9 cellular contexts compared by ENCODE assay signal in the genomic region with DNA sequence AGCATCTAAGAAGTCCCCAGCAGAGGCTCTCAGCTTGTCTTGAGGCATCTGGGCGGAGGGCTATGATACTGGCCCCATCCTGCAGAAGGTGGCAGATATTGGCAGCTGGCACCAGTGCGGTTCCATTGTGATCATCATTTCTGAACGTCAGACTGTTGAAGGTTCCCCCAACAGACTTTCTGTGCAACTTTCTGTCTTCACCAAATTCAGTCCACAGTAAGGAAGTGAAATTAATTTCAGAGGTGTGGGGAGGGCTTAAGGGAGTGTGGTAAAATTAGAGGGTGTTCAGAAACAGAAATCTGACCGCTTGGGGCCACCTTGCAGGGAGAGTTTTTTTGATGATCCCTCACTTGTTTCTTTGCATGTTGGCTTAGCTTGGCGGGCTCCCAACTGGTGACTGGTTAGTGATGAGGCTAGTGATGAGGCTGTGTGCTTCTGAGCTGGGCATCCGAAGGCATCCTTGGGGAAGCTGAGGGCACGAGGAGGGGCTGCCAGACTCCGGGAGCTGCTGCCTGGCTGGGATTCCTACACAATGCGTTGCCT. TPM values are rescaled to one million over a fixed set of nuclear protein-coding genes. Genes with fewer than 3 reads are reported as not detected.
DNase-seq lines count a peak whose midpoint lies in the region; ATAC-seq, FAIRE-seq and TF ChIP-seq lines count a peak whose summit lies in the region.
"Had no signal": no experiment of that assay in that cellular context is flagged by ENCODE, and none has a peak within 500 bp of the region (broad histone marks: within the 10 kb centered on the region; RNA-seq: fewer than 3 reads in every experiment).

A gene with protein sequence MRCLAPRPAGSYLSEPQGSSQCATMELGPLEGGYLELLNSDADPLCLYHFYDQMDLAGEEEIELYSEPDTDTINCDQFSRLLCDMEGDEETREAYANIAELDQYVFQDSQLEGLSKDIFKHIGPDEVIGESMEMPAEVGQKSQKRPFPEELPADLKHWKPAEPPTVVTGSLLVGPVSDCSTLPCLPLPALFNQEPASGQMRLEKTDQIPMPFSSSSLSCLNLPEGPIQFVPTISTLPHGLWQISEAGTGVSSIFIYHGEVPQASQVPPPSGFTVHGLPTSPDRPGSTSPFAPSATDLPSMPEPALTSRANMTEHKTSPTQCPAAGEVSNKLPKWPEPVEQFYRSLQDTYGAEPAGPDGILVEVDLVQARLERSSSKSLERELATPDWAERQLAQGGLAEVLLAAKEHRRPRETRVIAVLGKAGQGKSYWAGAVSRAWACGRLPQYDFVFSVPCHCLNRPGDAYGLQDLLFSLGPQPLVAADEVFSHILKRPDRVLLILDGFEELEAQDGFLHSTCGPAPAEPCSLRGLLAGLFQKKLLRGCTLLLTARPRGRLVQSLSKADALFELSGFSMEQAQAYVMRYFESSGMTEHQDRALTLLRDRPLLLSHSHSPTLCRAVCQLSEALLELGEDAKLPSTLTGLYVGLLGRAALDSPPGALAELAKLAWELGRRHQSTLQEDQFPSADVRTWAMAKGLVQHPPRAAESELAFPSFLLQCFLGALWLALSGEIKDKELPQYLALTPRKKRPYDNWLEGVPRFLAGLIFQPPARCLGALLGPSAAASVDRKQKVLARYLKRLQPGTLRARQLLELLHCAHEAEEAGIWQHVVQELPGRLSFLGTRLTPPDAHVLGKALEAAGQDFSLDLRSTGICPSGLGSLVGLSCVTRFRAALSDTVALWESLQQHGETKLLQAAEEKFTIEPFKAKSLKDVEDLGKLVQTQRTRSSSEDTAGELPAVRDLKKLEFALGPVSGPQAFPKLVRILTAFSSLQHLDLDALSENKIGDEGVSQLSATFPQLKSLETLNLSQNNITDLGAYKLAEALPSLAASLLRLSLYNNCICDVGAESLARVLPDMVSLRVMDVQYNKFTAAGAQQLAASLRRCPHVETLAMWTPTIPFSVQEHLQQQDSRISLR (plus strand): TSS at position 404 of the 543 bp plus-strand sequence. CDS start 129 bp downstream, at position 533.

- intact Hi-C loops in kidney (cut with DNase I) = no loop called here

- no peaks in the 10 kb centered on the region for H3K9me3 ChIP-seq in kidney (ENCODE audit: control insufficient read depth in 1 of 2, low read length in 2 of 2)

- H3K4me1 Mint-ChIP-seq in stimulated activated naive B cell treated with anti-CD40 and anti-IgM and Interleukin-4, amounts not matched to agents 10 μg/mL and 1 μg/mL and 100 μg/mL, for 72 hours = peaks cover 47 to 87% of the 10 kb centered on the region in 2 donors

- no peaks in the 10 kb centered on the region for H3K27me3 Mint-ChIP-seq in stimulated activated naive B cell treated with anti-CD40 and anti-IgM and Interleukin-4, amounts not matched to agents 10 μg/mL and 1 μg/mL and 100 μg/mL, for 72 hours

- TF ChIP-seq POLR2A in GM19099 (IDR thresholded peaks at IDR 0.05; ENCODE audit: extremely low read depth, insufficient read length, low read depth) = peak; percentile 82

- H3K27ac ChIP-seq in kidney (ENCODE audit: low read depth in 2 of 2, low read length in 2 of 2) = peak within 1 kb of the TSS; percentile 36 to 45

- peaks cover 4 to 23% of the 10 kb centered on the region in 2 donors for H3K4me1 ChIP-seq in kidney (ENCODE audit: control insufficient read depth in 1 of 2, insufficient read depth in 1 of 2, low read depth in 1 of 2, low read length in 2 of 2)

- H3K4me3 Mint-ChIP-seq in stimulated activated naive B cell treated with anti-CD40 and anti-IgM and Interleukin-4, amounts not matched to agents 10 μg/mL and 1 μg/mL and 100 μg/mL, for 72 hours = peak within 1 kb of the TSS; percentile 91 to 100

- ATAC-seq in HG03108 (IDR thresholded peaks at IDR 0.05; ENCODE audit: unreplicated experiment) = peak; percentile 50
- peak; percentile 69 to 76 for ATAC-seq in stimulated activated naive B cell treated with anti-CD40 and anti-IgM and Interleukin-4, amounts not matched to agents 10 μg/mL and 1 μg/mL and 100 μg/mL, for 72 hours (replicated peaks)

- H3K27ac Mint-ChIP-seq in stimulated activated naive B cell treated with anti-CD40 and anti-IgM and Interleukin-4, amounts not matched to agents 10 μg/mL and 1 μg/mL and 100 μg/mL, for 72 hours = peak within 1 kb of the TSS; percentile 99

- no peak for TF ChIP-seq CTCF in kidney (IDR thresholded peaks at IDR 0.05; ENCODE audit: borderline replicate concordance, extremely low read depth, insufficient read depth)

- H3K36me3 Mint-ChIP-seq in stimulated activated naive B cell treated with anti-CD40 and anti-IgM and Interleukin-4, amounts not matched to agents 10 μg/mL and 1 μg/mL and 100 μg/mL, for 72 hours = peaks cover 41 to 49% of the 10 kb centered on the region in 2 donors

- H3K4me3 ChIP-seq in kidney (ENCODE audit: low read length in 2 of 2) = peak within 1 kb of the TSS in 1 of 2 donors; percentile 83

- H3K9me3 Mint-ChIP-seq in stimulated activated naive B cell treated with anti-CD40 and anti-IgM and Interleukin-4, amounts not matched to agents 10 μg/mL and 1 μg/mL and 100 μg/mL, for 72 hours = peaks cover 1 to 7% of the 10 kb centered on the region in 2 donors

- no peaks in the 10 kb centered on the region for H3K36me3 ChIP-seq in kidney (ENCODE audit: control insufficient read depth in 1 of 2, insufficient read depth in 2 of 2, low read length in 2 of 2)

- DNase-seq in C1 segment of cervical spinal cord (lab: John Stamatoyannopoulos, UW) (peak in 9 of 14 donors; percentile 8 to 72 (median 56)), RPMI8226 (peak; percentile 99), amygdala (lab: John Stamatoyannopoulos, UW) (peak in 42 of 56 donors; percentile 2 to 75 (median 30)), kidney (peak; percentile 90), DMS153 treated with DMSO at 0.1 percent for 48 hours (lab: John Stamatoyannopoulos, UW; ENCODE audit: unreplicated experiment) (no peak)
- DNase-seq in stimulated activated naive B cell treated with anti-CD40 and anti-IgM and Interleukin-4, amounts not matched to agents 10 μg/mL and 1 μg/mL and 100 μg/mL, for 72 hours = peak; percentile 88

- no peak for FAIRE-seq in kidney (lab: Jason Lieb, UNC)

- H3K9ac ChIP-seq in kidney (ENCODE audit: low read length in 2 of 2) = no peak within 1 kb of the TSS

RNA-seq across cellular contexts. Expression of the gene that starts here (rescaled TPM):
- 50.5 TPM for total RNA-seq in kidney
- polyA plus RNA-seq in kidney (ENCODE audit: insufficient read depth, low read depth, low replicate concordance) = 8.3 TPM
- total RNA-seq: NCI-H460 had no signal
